Comparison of ENCODE assay signal across 19 cellular contexts in genomic region chr4:109027016-109027500, GRCh38.
DNase-seq lines count a peak whose midpoint lies in the region; ATAC-seq, FAIRE-seq and TF ChIP-seq lines count a peak whose summit lies in the region.
"Had no signal": no experiment of that assay in that cellular context is flagged by ENCODE, and none has a peak within 500 bp of the region (broad histone marks: within the 10 kb centered on the region; RNA-seq: fewer than 3 reads in every experiment).

No MANE protein-coding gene starts in this region.

- peak in 2 of 3 experiments; percentile 33; a peak in 3 of 6 replicates for TF ChIP-seq CTCF in K562 (IDR thresholded peaks at IDR 0.05 in 2 of 3, conservative IDR thresholded peaks at IDR 0.05 in 1 of 3; ENCODE audit: insufficient read depth in 2 of 3, low read depth in 1 of 3, low read length in 3 of 3)

- H3K4ac ChIP-seq in mesendoderm (ENCODE audit: low read depth, low read length), result no peak overlapping the region

- in situ Hi-C loops in K562 (cut with MboI), result no loop called here

- H3K27ac ChIP-seq in ACC112 (ENCODE audit: low read depth, low read length) (no peak overlapping the region), SJSA1 (peak overlapping the region; percentile 88), K562 (ENCODE audit: extremely low read depth, low read depth, low read length) (peak overlapping the region; percentile 72), mesendoderm (ENCODE audit: low read depth, low read length) (no peak overlapping the region)

- peak overlapping the region; percentile 25 for H2AFZ ChIP-seq in ACC112 (ENCODE audit: low read length, unreplicated experiment)
- H2AFZ ChIP-seq in K562 (ENCODE audit: low read depth, low read length), result peak overlapping the region; percentile 94

- no peak overlapping the region for H3K56ac ChIP-seq in mesendoderm (ENCODE audit: low read length)

- CTCF ChIA-PET in K562 (lab: Yijun Ruan, JAX; ENCODE audit: low intra/inter-chr PET ratio), result no interaction called here

- 0% methylated on average over 5 of the region's 5 CpGs for WGBS in K562 (ENCODE audit: insufficient coverage, low coverage, missing lambda C conversion rate)
- no CpG with 5 or more reads among the region's 5 CpGs for WGBS in mesendoderm (ENCODE audit: extremely low coverage, insufficient coverage, low lambda C conversion rate)

- ATAC-seq in K562, result peak; percentile 92
- no peak for ATAC-seq in Right ventricle myocardium superior (ENCODE audit: poor library complexity)

- H3K36me3 ChIP-seq in ACC112 (ENCODE audit: insufficient read depth, low read length) (no peaks in the 10 kb centered on the region), SJSA1 (no peaks in the 10 kb centered on the region), K562 (ENCODE audit: control insufficient read depth, insufficient read depth, low read length) (no peaks in the 10 kb centered on the region), mesendoderm (ENCODE audit: control insufficient read depth, insufficient read depth, low read length) (no peaks in the 10 kb centered on the region)

- no peak for DNase-seq in SJSA1 (ENCODE audit: low read depth in 1 of 2, low spot score in 2 of 2)
- DNase-seq in K562 (ENCODE audit: extremely low read depth in 1 of 4, low spot score in 3 of 4), result peak; percentile 73 to 83 (median 80)
- peak; percentile 40 for DNase-seq in mesendoderm
- no peak for DNase-seq in Right ventricle myocardium superior
- no peak for DNase-seq in hepatic stellate cell (ENCODE audit: low spot score)
- no peak for DNase-seq in NCI-H146 treated with DMSO at 0.1 percent for 48 hours (lab: John Stamatoyannopoulos, UW; ENCODE audit: unreplicated experiment)
- no peak for DNase-seq in dedifferentiated amniotic fluid mesenchymal stem cell (ENCODE audit: extremely low spot score)
- DNase-seq: 8988T, COR-L47, DMS 273 treated with DMSO at 0.1 percent for 48 hours, DND-41, H9, NCI-H1092 treated with DMSO at 0.1 percent for 48 hours, NCI-H1694, NCI-H510A, NCI-H774, RPMI8226, SIG-M5 had no signal

- TF ChIP-seq POLR2A in K562 (conservative IDR thresholded peaks at IDR 0.05), result no peak

- H2BK5ac ChIP-seq in mesendoderm (ENCODE audit: low read length), result no peak overlapping the region

- no peak overlapping the region for H2AK5ac ChIP-seq in mesendoderm (ENCODE audit: low read length)

- peak overlapping the region in 1 of 2 experiments; percentile 45; a peak in 2 of 4 replicates for H3K9ac ChIP-seq in K562 (ENCODE audit: insufficient read depth in 1 of 2, low read depth in 2 of 2, low read length in 2 of 2)
- H3K9ac ChIP-seq in mesendoderm (ENCODE audit: low read length), result no peak overlapping the region

- H3K9me3 ChIP-seq in SJSA1 (replicated peaks), result no peaks in the 10 kb centered on the region
- H3K9me3 ChIP-seq in K562 (replicated peaks; ENCODE audit: control insufficient read depth, insufficient read depth, low read depth, low read length), result peaks cover 3% of the 10 kb centered on the region; the same call in 1 of the 2 replicates

- no peak overlapping the region for H3K18ac ChIP-seq in mesendoderm (ENCODE audit: low read length)

- no peaks in the 10 kb centered on the region for H3K79me2 ChIP-seq in ACC112 (ENCODE audit: control insufficient read depth, insufficient read depth, low read length, unreplicated experiment)
- H3K79me2 ChIP-seq in K562 (ENCODE audit: control insufficient read depth, insufficient read depth, low read length), result no peaks in the 10 kb centered on the region
- no peaks in the 10 kb centered on the region for H3K79me2 ChIP-seq in mesendoderm (ENCODE audit: control insufficient read depth, insufficient read depth, low read length)

- H3K27me3 ChIP-seq in ACC112 (ENCODE audit: insufficient read depth, low read length) (no peaks in the 10 kb centered on the region), SJSA1 (replicated peaks) (no peaks in the 10 kb centered on the region), K562 (ENCODE audit: control insufficient read depth in 2 of 2, insufficient read depth in 2 of 2, low read length in 2 of 2) (no peaks in the 10 kb centered on the region), mesendoderm (ENCODE audit: insufficient read depth, low read length, poor library complexity) (no peaks in the 10 kb centered on the region)

- peak; percentile 74 for FAIRE-seq in K562 (lab: Jason Lieb, UNC)

- no peak overlapping the region for H2BK120ac ChIP-seq in mesendoderm (ENCODE audit: low read depth, low read length)

- no peak overlapping the region for H4K5ac ChIP-seq in mesendoderm (ENCODE audit: low read length)

- no peak overlapping the region for H2BK15ac ChIP-seq in mesendoderm (replicated peaks; ENCODE audit: low read depth)

- H3K4me2 ChIP-seq in K562 (ENCODE audit: insufficient read depth, low read length) (peak overlapping the region; percentile 80), mesendoderm (ENCODE audit: low read length) (no peak overlapping the region)

- peak; percentile 85 for TF ChIP-seq EP300 in K562 (IDR thresholded peaks at IDR 0.05; ENCODE audit: low read length)

- H4K8ac ChIP-seq in mesendoderm (ENCODE audit: low read depth, low read length), result no peak overlapping the region

- intact Hi-C loops in K562 (cut with micrococcal nuclease) (loop anchor here (10.0 kb wide), 1 partner anchor 192 kb away; no protein-coding TSS in a partner anchor), Right ventricle myocardium superior (cut with DNase I) (no loop called here)

- POLR2A ChIA-PET in K562 (lab: Yijun Ruan, JAX), result interaction anchor here (1.6 kb wide), 1 partner anchor 10 kb away, joined by 4 read pairs; no protein-coding TSS in a partner anchor

- H3K4me3 ChIP-seq in ACC112 (ENCODE audit: low read depth, low read length), result no peak overlapping the region
- no peak overlapping the region for H3K4me3 ChIP-seq in SJSA1
- H3K4me3 ChIP-seq in K562, result 0 out of 2 replicates have a peak overlapping the region, but pooled peaks have one; percentile 10
- no peak overlapping the region for H3K4me3 ChIP-seq in mesendoderm (ENCODE audit: low read length)

- no peak overlapping the region for H3K23ac ChIP-seq in mesendoderm (ENCODE audit: low read length)

- H4K20me1 ChIP-seq in K562 (replicated peaks; ENCODE audit: control insufficient read depth, insufficient read depth, low read length), result no peaks in the 10 kb centered on the region

- BruUV-seq in K562 (replicated peaks; lab: Mats Ljungman, UMichigan), result no TSS peak

- TF ChIP-seq RAD21 in K562 (CRISPR knock-in tag; conservative IDR thresholded peaks at IDR 0.05 in 1 of 2, IDR thresholded peaks at IDR 0.05 in 1 of 2), result no peak

- H3K9me1 ChIP-seq in K562 (ENCODE audit: control insufficient read depth, insufficient read depth, low read length), result no peaks in the 10 kb centered on the region

- H3K4me1 ChIP-seq in ACC112 (ENCODE audit: control insufficient read depth, insufficient read depth, low read length, unreplicated experiment), result peaks cover 7% of the 10 kb centered on the region
- peaks cover 28% of the 10 kb centered on the region for H3K4me1 ChIP-seq in SJSA1 (replicated peaks)
- peaks cover 5 to 28% of the 10 kb centered on the region in 2 experiments for H3K4me1 ChIP-seq in K562 (replicated peaks in 1 of 2; ENCODE audit: control insufficient read depth in 2 of 2, insufficient read depth in 2 of 2, low read length in 2 of 2)
- H3K4me1 ChIP-seq in mesendoderm (ENCODE audit: control insufficient read depth, low read depth, low read length), result peaks cover 3% of the 10 kb centered on the region

- no peaks in the 10 kb centered on the region for H3K79me1 ChIP-seq in mesendoderm (ENCODE audit: low read length)

TF ChIP-seq in K562, 482 proteins besides CTCF, POLR2A, EP300 and RAD21 (continues in another document):
- TF ChIP-seq NFIC (IDR thresholded peaks at IDR 0.05), result peak; percentile 55; the same call in 1 of the 2 replicates
- no peak for TF ChIP-seq DIDO1 (tag; IDR thresholded peaks at IDR 0.05; ENCODE audit: low read depth)
- peak; percentile 75 for TF ChIP-seq KLF16 (IDR thresholded peaks at IDR 0.05)
- TF ChIP-seq FOSL1 (tag; conservative IDR thresholded peaks at IDR 0.05), result no peak; the same call in 1 of the 2 replicates
- TF ChIP-seq ETV1 (tag; conservative IDR thresholded peaks at IDR 0.05; ENCODE audit: low read depth), result no peak
- TF ChIP-seq VEZF1 (CRISPR knock-in tag; IDR thresholded peaks at IDR 0.05), result peak; percentile 60

Comparison
In these comparisons a context has a peak if more than half of its experiments do, and no peak if none do; other contexts are left out.
1. H3K27ac ChIP-seq: peak in SJSA1 (single experiment) and K562 (single experiment); none in ACC112 (single experiment) and mesendoderm (single experiment).
2. DNase-seq: peak in K562 (4 of 4) and mesendoderm (single experiment); none in SJSA1 (0 of 2), Right ventricle myocardium superior (single experiment), hepatic stellate cell (single experiment), NCI-H146 treated with DMSO at 0.1 percent for 48 hours (single experiment) and dedifferentiated amniotic fluid mesenchymal stem cell (single experiment).